Comparison of ENCODE assay signal across 39 cellular contexts in genomic region chr22:32244547-32244946, GRCh38. TPM values are rescaled to one million over a fixed set of nuclear protein-coding genes. Genes with fewer than 3 reads are reported as not detected.
"Had no signal": no experiment of that assay in that cellular context is flagged by ENCODE, and none has a peak within 500 bp of the region (broad histone marks: within the 10 kb centered on the region; RNA-seq: fewer than 3 reads in every experiment).

No MANE protein-coding gene starts in this region.

- H3K36me3 ChIP-seq: adrenal gland, ascending aorta, brain microvascular endothelial cell, breast epithelium, cardiac muscle cell had no signal

- FAIRE-seq: astrocyte, bronchial epithelial cell had no signal

- H3K4me1 ChIP-seq: adrenal gland, ascending aorta, body of pancreas, breast epithelium had no signal

- H3K9me3 ChIP-seq: adrenal gland, ascending aorta, body of pancreas, breast epithelium had no signal

- H3K27ac ChIP-seq: adrenal gland, ascending aorta, body of pancreas, brain microvascular endothelial cell, breast epithelium, cardiac muscle cell had no signal

- DNase-seq: activated effector memory CD4-positive, alpha-beta T cell treated with anti-CD3 and anti-CD28 coated beads, Interleukin-2, amount 50 U/mL, for 16 hours; activated effector memory CD4-positive, alpha-beta T cell treated with Interleukin-2 at 50 U/mL for 16 hours; activated gamma-delta T cell; activated gamma-delta T cell treated with Interleukin-2 at 50 U/mL for 16 hours; activated naive CD4-positive, alpha-beta T cell; activated naive CD4-positive, alpha-beta T cell treated with anti-CD3 and anti-CD28 coated beads for 36 hours; activated naive CD4-positive, alpha-beta T cell treated with anti-CD3 and anti-CD28 coated beads, Interleukin-2, amount 10 ng/mL, durations not matched to agents 7 days and 5 days; activated naive CD4-positive, alpha-beta T cell treated with anti-CD3 and anti-CD28 coated beads, Interleukin-2, amount 50 U/mL, for 16 hours; activated naive CD4-positive, alpha-beta T cell treated with Interleukin-2 at 50 U/mL for 16 hours; activated naive CD8-positive, alpha-beta T cell treated with anti-CD3 and anti-CD28 coated beads for 36 hours; activated naive CD8-positive, alpha-beta T cell treated with anti-CD3 and anti-CD28 coated beads, Interleukin-2, amount 10 ng/mL, durations not matched to agents 7 days and 5 days; activated naive CD8-positive, alpha-beta T cell treated with anti-CD3 and anti-CD28 coated beads, Interleukin-2, amount 50 U/mL, for 24 hours; activated T-cell treated with anti-CD3 and anti-CD28 coated beads, Interleukin-2, amount 50 U/mL, for 1 hour; activated T-cell treated with anti-CD3 and anti-CD28 coated beads, Interleukin-2, amount 50 U/mL, for 24 hours; activated T-cell treated with anti-CD3 and anti-CD28 coated beads, Interleukin-2, amount 50 U/mL, for 4 hours; activated T-cell treated with anti-CD3 and anti-CD28 coated beads, Interleukin-2, amount 50 U/mL, for 48 hours; activated T-cell treated with anti-CD3 and anti-CD28 coated beads, Interleukin-2, amount 50 U/mL, for 72 hours; adrenal gland; amniotic stem cell; amygdala; anterior cingulate cortex; aorta; body of pancreas; brain microvascular endothelial cell; caudate nucleus; central memory CD4-positive, alpha-beta T cell; cerebellar nuclear complex had no signal

- H3K4me3 ChIP-seq: adrenal gland, ascending aorta, body of pancreas, breast epithelium, cardiac muscle cell had no signal

- H3K27me3 ChIP-seq: adrenal gland, ascending aorta, body of pancreas, brain microvascular endothelial cell, breast epithelium had no signal

- ATAC-seq: activated naive CD4-positive, alpha-beta T cell treated with anti-CD3 and anti-CD28 coated beads, Interleukin-2, amount 50 U/mL, for 72 hours; activated naive CD8-positive, alpha-beta T cell treated with anti-CD3 and anti-CD28 coated beads, Interleukin-2, amount 50 U/mL, for 24 hours; activated T-cell treated with anti-CD3 and anti-CD28 coated beads, Interleukin-2, amount 50 U/mL, for 4 hours; activated T-cell treated with anti-CD3 and anti-CD28 coated beads, Interleukin-2, amount 50 U/mL, for 72 hours; activated T-helper 17 cell treated with anti-CD3 and anti-CD28 coated beads, Interleukin-2, amount 50 U/mL, for 72 hours; body of pancreas had no signal

RNA-seq across cellular contexts. Expression of gene SLC5A4, which starts 10.6 kb away (rescaled TPM):
- total RNA-seq: activated naive CD4-positive, alpha-beta T cell treated with anti-CD3 and anti-CD28 coated beads for 36 hours; activated naive CD4-positive, alpha-beta T cell treated with anti-CD3 and anti-CD28 coated beads, Interleukin-2, amount 50 U/mL, for 72 hours; activated naive CD8-positive, alpha-beta T cell treated with anti-CD3 and anti-CD28 coated beads for 36 hours; activated naive CD8-positive, alpha-beta T cell treated with anti-CD3 and anti-CD28 coated beads, Interleukin-2, amount 10 ng/mL, durations not matched to agents 7 days and 5 days; activated T-cell treated with anti-CD3 and anti-CD28 coated beads, Interleukin-2, amount 50 U/mL, for 4 hours; activated T-cell treated with anti-CD3 and anti-CD28 coated beads, Interleukin-2, amount 50 U/mL, for 72 hours; activated T-helper 1 cell treated with anti-CD3 and anti-CD28 coated beads, Interleukin-12 subunit alpha, Interleukin-12 subunit beta, Interleukin-2, Interleukin-4 antibody, amounts not matched to agents 30 ng/mL and 10 ng/mL and 1 ng/mL, durations not matched to agents 14 hours and 24 hours and 36 hours; activated T-helper 17 cell treated with anti-CD3 and anti-CD28 coated beads, Interleukin-2, amount 50 U/mL, for 72 hours; activated T-helper 2 cell treated with anti-CD3 and anti-CD28 coated beads, Interferon-gamma antibody, Interleukin-2, Interleukin-4, amounts not matched to agents 10 μg/mL and 5 μg/mL and 100 μg/mL, durations not matched to agents 14 hours and 24 hours and 36 hours; bronchial epithelial cell; cardiac muscle cell; chondrocyte had no signal
- polyA plus RNA-seq: cardiac muscle cell had no signal

RNA-seq across cellular contexts. Expression of gene RFPL2, which starts 39.7 kb away (rescaled TPM):
- total RNA-seq: activated naive CD4-positive, alpha-beta T cell treated with anti-CD3 and anti-CD28 coated beads for 36 hours; activated naive CD8-positive, alpha-beta T cell treated with anti-CD3 and anti-CD28 coated beads for 36 hours; activated naive CD8-positive, alpha-beta T cell treated with anti-CD3 and anti-CD28 coated beads, Interleukin-2, amount 10 ng/mL, durations not matched to agents 7 days and 5 days; activated T-cell treated with anti-CD3 and anti-CD28 coated beads, Interleukin-2, amount 50 U/mL, for 4 hours; adrenal gland; aorta; ascending aorta; body of pancreas; bronchial epithelial cell; cardiac septum; chondrocyte had no signal
- polyA plus RNA-seq: adipose tissue, aorta had no signal
